In genomic region chr17:58692239-58693055, GRCh38 we compare ENCODE assay signal across 8 cellular contexts. TPM values are rescaled to one million over a fixed set of nuclear protein-coding genes. Genes with fewer than 3 reads are reported as not detected.
A peak's percentile ranks its signal among the peaks of the same experiment; 100 is the strongest.
DNase-seq lines count a peak whose midpoint lies in the region; ATAC-seq and TF ChIP-seq lines count a peak whose summit lies in the region.

Gene RAD51C, plus strand, starts transcription at chr17:58692602. Its CDS starts 42 bp downstream, at chr17:58692644.

- peak; percentile 67 for ATAC-seq in GM18870 (IDR thresholded peaks at IDR 0.05; ENCODE audit: unreplicated experiment)
- peak; percentile 96 for ATAC-seq in HG03108 (IDR thresholded peaks at IDR 0.05; ENCODE audit: unreplicated experiment)
- peak; percentile 98 for ATAC-seq in activated B cell treated with CpG ODN at 0.5 μM for 24 hours (ENCODE audit: low read depth)

- peak; percentile 56 for DNase-seq in AG04450 (ENCODE audit: low read depth, low spot score)
- DNase-seq in NCI-H2227 (lab: John Stamatoyannopoulos, UW; ENCODE audit: unreplicated experiment): peak; percentile 97
- peak; percentile 83 for DNase-seq in activated B cell treated with CpG ODN at 0.5 μM for 24 hours
- peak; percentile 89 to 91 for DNase-seq in cardiac fibroblast (ENCODE audit: low read depth in 2 of 2)
- peak; percentile 82 to 87 (median 83) for DNase-seq in immature natural killer cell
- peak; percentile 62 for DNase-seq in smooth muscle cell of the brain vasculature (ENCODE audit: low read depth, low spot score)

- CTCF ChIA-PET in AG04450 (lab: Charles Lee) (interaction anchor here (0.7 to 5.4 kb wide), 3 partner anchors 18 to 314 kb away, joined by 3 to 21 read pairs (median 6); no protein-coding TSS in a partner anchor), activated B cell treated with CpG ODN at 0.5 μM for 24 hours (lab: Charles Lee) (interaction anchor here (1.3 to 1.8 kb wide), 3 partner anchors 104 to 313 kb away, joined by 3 to 9 read pairs (median 7); no protein-coding TSS in a partner anchor)

- no peaks in the 10 kb centered on the region for H3K27me3 ChIP-seq in AG04450 (ENCODE audit: control insufficient read depth, insufficient read depth, low read length)

- POLR2A ChIA-PET in AG04450 (lab: Yijun Ruan, JAX): interaction anchor here (0.8 to 1.8 kb wide), 4 partner anchors 33 to 685 kb away, joined by 3 to 20 read pairs (median 4); partner anchors contain the start of gene SRSF1
- POLR2A ChIA-PET in activated B cell treated with CpG ODN at 0.5 μM for 24 hours (lab: Charles Lee): interaction anchor here (0.7 to 3.8 kb wide), 16 partner anchors 9 to 666 kb away, joined by 3 to 82 read pairs (median 7); partner anchors contain the start of genes HSF5, PPM1E, SMG8 and SUPT4H1

- peaks cover 24% of the 10 kb centered on the region for H3K36me3 Mint-ChIP-seq in activated B cell treated with CpG ODN at 0.5 μM for 24 hours (ENCODE audit: low read depth)
- H3K36me3 Mint-ChIP-seq in immature natural killer cell: no peaks in the 10 kb centered on the region

- H3K27ac Mint-ChIP-seq in activated B cell treated with CpG ODN at 0.5 μM for 24 hours: peak within 1 kb of the TSS; percentile 89
- peak within 1 kb of the TSS; percentile 74 to 97 (median 94) for H3K27ac Mint-ChIP-seq in immature natural killer cell

- peak within 1 kb of the TSS; percentile 88 for H3K27ac ChIP-seq in AG04450 (ENCODE audit: low read depth, low read length)

- H3K27me3 Mint-ChIP-seq in activated B cell treated with CpG ODN at 0.5 μM for 24 hours (no peaks in the 10 kb centered on the region), immature natural killer cell (ENCODE audit: low read depth in 3 of 3) (peaks cover 5 to 8% (median 6%) of the 10 kb centered on the region in 3 donors)

- H3K9me3 Mint-ChIP-seq in activated B cell treated with CpG ODN at 0.5 μM for 24 hours (no peaks in the 10 kb centered on the region), immature natural killer cell (no peaks in the 10 kb centered on the region)

- H3K4me3 Mint-ChIP-seq in activated B cell treated with CpG ODN at 0.5 μM for 24 hours (peak within 1 kb of the TSS; percentile 94), immature natural killer cell (peak within 1 kb of the TSS; percentile 86 to 96 (median 89))

- TF ChIP-seq CTCF in AG04450 (IDR thresholded peaks at IDR 0.05; ENCODE audit: low read depth, low read length) (no peak), activated B cell treated with CpG ODN at 0.5 μM for 24 hours (IDR thresholded peaks at IDR 0.05) (no peak), cardiac fibroblast (IDR thresholded peaks at IDR 0.05; ENCODE audit: low read depth, low read length) (no peak)

- intact Hi-C loops in activated B cell treated with CpG ODN at 0.5 μM for 24 hours (cut with micrococcal nuclease): loop anchor here (1.0 to 10.0 kb wide), 6 partner anchors 33 to 309 kb away; partner anchors contain the start of gene PPM1E

- H3K9me3 ChIP-seq in AG04450 (ENCODE audit: control insufficient read depth, insufficient read depth, low read length): peaks cover 5% of the 10 kb centered on the region

- peaks cover 22% of the 10 kb centered on the region for H3K4me1 Mint-ChIP-seq in activated B cell treated with CpG ODN at 0.5 μM for 24 hours
- H3K4me1 Mint-ChIP-seq in immature natural killer cell: peaks cover 22 to 23% of the 10 kb centered on the region in 2 donors

- H3K4me3 ChIP-seq in AG04450 (ENCODE audit: low read depth, low read length) (peak within 1 kb of the TSS; percentile 83), cardiac fibroblast (replicated peaks in 1 of 2; ENCODE audit: low read depth in 2 of 2, low read length in 2 of 2) (peak within 1 kb of the TSS; percentile 74 to 88)

RNA-seq across cellular contexts. Expression of gene RAD51C, which starts in this region (rescaled TPM):
- 27.5 and 36.1 TPM in 2 replicates for polyA plus RNA-seq in AG04450 (2011; rRNA removed)
- polyA minus RNA-seq in AG04450 (2011; rRNA and poly(A)+ RNA removed): 7.5 and 15.2 TPM in 2 replicates
- total RNA-seq in activated B cell treated with CpG ODN at 0.5 μM for 24 hours: 32.8 and 36.8 TPM in 2 replicates
- 10 to 100 TPM; 25.3 to 78.8 (median 44.0) TPM for polyA plus RNA-seq in immature natural killer cell

Comparison
In these comparisons a context has a peak if more than half of its experiments do, and no peak if none do; other contexts are left out.
1. Peak in every context shown above with its lines: DNase-seq, ATAC-seq, H3K4me3 ChIP-seq and H3K27ac ChIP-seq.